ENCODE assay signal across 8 cellular contexts in genomic region chr17:42183741-42184711, GRCh38. TPM values are rescaled to one million over a fixed set of nuclear protein-coding genes. Genes with fewer than 3 reads are reported as not detected.
DNase-seq lines count a peak whose midpoint lies in the region; ATAC-seq and TF ChIP-seq lines count a peak whose summit lies in the region.

No MANE protein-coding gene starts in this region.

- no peaks in the 10 kb centered on the region for H3K36me3 Mint-ChIP-seq in activated T-cell treated with anti-CD3 and anti-CD28 coated beads, Interleukin-2, amount 50 U/mL, for 24 hours (ENCODE audit: low read depth)
- no peaks in the 10 kb centered on the region for H3K36me3 Mint-ChIP-seq in naive thymus-derived CD4-positive, alpha-beta T cell

- CTCF ChIA-PET in AG04449 (lab: Yijun Ruan, JAX), result interaction anchor here (0.6 to 4.3 kb wide), 19 partner anchors 11 to 352 kb away, joined by 3 to 44 read pairs (median 4); partner anchors contain the start of genes GHDC and NAGLU
- CTCF ChIA-PET in naive thymus-derived CD4-positive, alpha-beta T cell (lab: Charles Lee), result interaction anchor here (0.7 to 1.3 kb wide), 5 partner anchors 10 to 304 kb away, joined by 3 read pairs; partner anchors contain the start of gene GHDC

- peaks cover 20% of the 10 kb centered on the region for H3K27me3 Mint-ChIP-seq in activated T-cell treated with anti-CD3 and anti-CD28 coated beads, Interleukin-2, amount 50 U/mL, for 24 hours
- H3K27me3 Mint-ChIP-seq in naive thymus-derived CD4-positive, alpha-beta T cell, result peaks cover 0 to 25% (median 8%) of the 10 kb centered on the region in 5 donors

- peak; percentile 63 for ATAC-seq in GM18867 (IDR thresholded peaks at IDR 0.05; ENCODE audit: unreplicated experiment)
- peak; percentile 67 for ATAC-seq in HG03432 (IDR thresholded peaks at IDR 0.05; ENCODE audit: unreplicated experiment)
- ATAC-seq in naive thymus-derived CD4-positive, alpha-beta T cell, result peak; percentile 78

- no peaks in the 10 kb centered on the region for H3K36me3 ChIP-seq in NT2/D1 (ENCODE audit: insufficient read depth, insufficient read length, low read length)
- no peaks in the 10 kb centered on the region for H3K36me3 ChIP-seq in naive thymus-derived CD4-positive, alpha-beta T cell (ENCODE audit: control insufficient read depth in 2 of 3, insufficient read depth in 3 of 3, low read length in 3 of 3)

- POLR2A ChIA-PET in AG04449 (lab: Yijun Ruan, JAX), result no interaction called here
- POLR2A ChIA-PET in naive thymus-derived CD4-positive, alpha-beta T cell (lab: Charles Lee), result interaction anchor here (0.6 to 2.7 kb wide), 7 partner anchors 10 to 218 kb away, joined by 3 to 22 read pairs (median 6); partner anchors contain the start of gene GHDC

- H3K27ac ChIP-seq in naive thymus-derived CD4-positive, alpha-beta T cell (ENCODE audit: low read depth, low read length), result peak overlapping the region; percentile 81

- peak overlapping the region; percentile 85 for H3K4me3 Mint-ChIP-seq in activated T-cell treated with anti-CD3 and anti-CD28 coated beads, Interleukin-2, amount 50 U/mL, for 24 hours
- H3K4me3 Mint-ChIP-seq in naive thymus-derived CD4-positive, alpha-beta T cell, result peak overlapping the region; percentile 85 to 95 (median 90)

- peak; percentile 82 for TF ChIP-seq CTCF in AG04449 (IDR thresholded peaks at IDR 0.05; ENCODE audit: insufficient read depth, low read length, missing control alignments)

- peak overlapping the region; percentile 92 for H3K27ac Mint-ChIP-seq in activated T-cell treated with anti-CD3 and anti-CD28 coated beads, Interleukin-2, amount 50 U/mL, for 24 hours
- peak overlapping the region; percentile 69 to 94 (median 88) for H3K27ac Mint-ChIP-seq in naive thymus-derived CD4-positive, alpha-beta T cell

- peaks cover 67% of the 10 kb centered on the region for H3K27me3 ChIP-seq in NT2/D1 (ENCODE audit: insufficient read depth, insufficient read length)
- H3K27me3 ChIP-seq in naive thymus-derived CD4-positive, alpha-beta T cell (ENCODE audit: control insufficient read depth in 2 of 2, insufficient read depth in 2 of 2, low read length in 2 of 2), result no peaks in the 10 kb centered on the region

- no peak for DNase-seq in AG04449 (ENCODE audit: low read depth, low spot score)
- DNase-seq in NT2/D1 (ENCODE audit: low read depth, low spot score), result peak; percentile 62
- DNase-seq in activated T-cell treated with anti-CD3 and anti-CD28 coated beads, Interleukin-2, amount 50 U/mL, for 24 hours, result peak; percentile 92
- peak; percentile 52 for DNase-seq in fibroblast of gingiva (ENCODE audit: low read depth)
- DNase-seq in naive thymus-derived CD4-positive, alpha-beta T cell, result peak; percentile 54 to 92 (median 72)
- peak; percentile 55 to 73 for DNase-seq in stimulated activated CD8-positive, alpha-beta memory T cell treated with anti-CD3 and anti-CD28 coated beads, Interleukin-7, amount 100 ng/mL, for 48 hours (ENCODE audit: extremely low read depth in 1 of 2, low read depth in 1 of 2)

- peak overlapping the region; percentile 63 for H3K4me3 ChIP-seq in AG04449 (ENCODE audit: low read depth, low read length)
- peak overlapping the region; percentile 51 for H3K4me3 ChIP-seq in NT2/D1 (ENCODE audit: insufficient read length, low read depth)
- H3K4me3 ChIP-seq in naive thymus-derived CD4-positive, alpha-beta T cell (ENCODE audit: low read length), result peak overlapping the region; percentile 98

- no peaks in the 10 kb centered on the region for H3K9me3 Mint-ChIP-seq in activated T-cell treated with anti-CD3 and anti-CD28 coated beads, Interleukin-2, amount 50 U/mL, for 24 hours
- peaks cover 0 to 2% (median 0%) of the 10 kb centered on the region in 11 donors for H3K9me3 Mint-ChIP-seq in naive thymus-derived CD4-positive, alpha-beta T cell

- H3K4me1 Mint-ChIP-seq in activated T-cell treated with anti-CD3 and anti-CD28 coated beads, Interleukin-2, amount 50 U/mL, for 24 hours (ENCODE audit: low read depth), result peaks cover 47% of the 10 kb centered on the region
- peaks cover 21 to 52% (median 41%) of the 10 kb centered on the region in 7 donors for H3K4me1 Mint-ChIP-seq in naive thymus-derived CD4-positive, alpha-beta T cell

- intact Hi-C loops in naive thymus-derived CD4-positive, alpha-beta T cell (cut with micrococcal nuclease), result loop anchor here (1.0 to 5.0 kb wide), 9 partner anchors 10 to 319 kb away; partner anchors contain the start of genes GHDC (in 2 of the 2), ACLY (in 1 of the 2), ATP6V0A1 (in 1 of the 2) and DNAJC7 (in 1 of the 2)

- H3K9me3 ChIP-seq in NT2/D1 (ENCODE audit: insufficient read depth, low read length), result no peaks in the 10 kb centered on the region
- no peaks in the 10 kb centered on the region for H3K9me3 ChIP-seq in naive thymus-derived CD4-positive, alpha-beta T cell (ENCODE audit: control insufficient read depth in 2 of 3, low read length in 3 of 3)

- peaks cover 29% of the 10 kb centered on the region for H3K4me1 ChIP-seq in NT2/D1 (ENCODE audit: insufficient read depth, insufficient read length)
- H3K4me1 ChIP-seq in naive thymus-derived CD4-positive, alpha-beta T cell (ENCODE audit: control insufficient read depth in 2 of 2, insufficient read depth in 2 of 2, low read length in 2 of 2), result peaks cover 15 to 38% of the 10 kb centered on the region in 2 donors

- peak overlapping the region; percentile 63 for H3K9ac ChIP-seq in NT2/D1 (ENCODE audit: insufficient read length, low read depth)

RNA-seq across cellular contexts. Expression of gene HCRT, which starts 1.2 kb away (rescaled TPM):
- not detected for total RNA-seq in naive thymus-derived CD4-positive, alpha-beta T cell
- not detected for polyA plus RNA-seq in naive thymus-derived CD4-positive, alpha-beta T cell

RNA-seq across cellular contexts. Expression of gene KCNH4, which starts 3.1 kb away (rescaled TPM):
- under 1 TPM in 3 of 5 experiments, not detected in 2; 0.12 to 0.24 (median 0.16) TPM for total RNA-seq in naive thymus-derived CD4-positive, alpha-beta T cell
- polyA plus RNA-seq in naive thymus-derived CD4-positive, alpha-beta T cell, result under 1 TPM in 1 of 2 donors, not detected in 1; 0.07 TPM

RNA-seq across cellular contexts. Expression of gene GHDC, which starts 10.3 kb away (rescaled TPM):
- 10 to 100 TPM; 15.5 to 29.8 (median 19.9) TPM for total RNA-seq in naive thymus-derived CD4-positive, alpha-beta T cell
- 10 to 100 TPM; 15.2 to 17.4 TPM for polyA plus RNA-seq in naive thymus-derived CD4-positive, alpha-beta T cell

RNA-seq across cellular contexts. Expression of gene RAB5C, which starts 29.2 kb away (rescaled TPM):
- total RNA-seq in naive thymus-derived CD4-positive, alpha-beta T cell, result 10 to 100 TPM; 72.0 to 95.2 (median 75.4) TPM
- polyA plus RNA-seq in naive thymus-derived CD4-positive, alpha-beta T cell, result 10 to 100 TPM; 56.6 to 63.2 TPM
